10 cellular contexts compared by ENCODE assay signal in the genomic region with DNA sequence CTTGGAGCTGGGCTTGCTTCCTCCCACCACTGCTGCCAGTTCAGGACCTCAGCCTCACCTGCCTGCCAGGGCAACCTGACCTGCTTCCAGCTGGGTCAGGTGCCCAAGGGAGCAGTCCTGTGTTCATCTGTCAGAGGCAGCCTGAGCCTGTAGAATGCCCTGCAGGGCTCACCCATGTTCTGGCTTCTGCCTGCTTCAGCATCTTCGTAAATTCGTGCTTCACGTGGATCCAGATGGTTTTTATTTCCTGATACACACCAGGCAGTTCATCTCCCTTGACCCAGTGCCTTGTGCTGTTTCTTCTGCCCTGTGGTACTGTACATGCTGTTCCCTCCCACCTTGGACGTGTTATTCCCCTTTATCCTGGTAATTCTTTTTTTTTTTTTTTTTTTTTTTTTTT. TPM values are rescaled to one million over a fixed set of nuclear protein-coding genes. Genes with fewer than 3 reads are reported as not detected.
DNase-seq lines count a peak whose midpoint lies in the region; ATAC-seq, FAIRE-seq and TF ChIP-seq lines count a peak whose summit lies in the region.
"Had no signal": no experiment of that assay in that cellular context is flagged by ENCODE, and none has a peak within 500 bp of the region (broad histone marks: within the 10 kb centered on the region; RNA-seq: fewer than 3 reads in every experiment).

No MANE protein-coding gene starts in this region.

- peaks cover 5 to 18% of the 10 kb centered on the region in 2 experiments for H3K36me3 ChIP-seq in SK-N-SH (replicated peaks in 1 of 2; ENCODE audit: control insufficient read depth in 1 of 2, insufficient read depth in 2 of 2, low read length in 1 of 2)

- no peak overlapping the region for H2AFZ ChIP-seq in SK-N-SH (ENCODE audit: low read depth)

- CTCF ChIA-PET in CD4-positive, alpha-beta T cell (lab: Charles Lee), result interaction anchor here (2.4 kb wide), 1 partner anchor 8 kb away, joined by 7 read pairs; no protein-coding TSS in a partner anchor
- CTCF ChIA-PET in SK-N-SH (lab: Yijun Ruan, JAX), result interaction anchor here (1.0 kb wide), 1 partner anchor 336 kb away, joined by 3 read pairs; no protein-coding TSS in a partner anchor

- no peaks in the 10 kb centered on the region for H3K9me3 Mint-ChIP-seq in CD4-positive, alpha-beta T cell
- H3K9me3 Mint-ChIP-seq: activated T-cell treated with anti-CD3 and anti-CD28 coated beads, Interleukin-2, amount 50 U/mL, for 4 hours had no signal

- 28% methylated on average over 4 of the region's 4 CpGs for WGBS in SK-N-SH (ENCODE audit: low lambda C conversion rate)

- POLR2A ChIA-PET in CD4-positive, alpha-beta T cell (lab: Charles Lee), result no interaction called here
- POLR2A ChIA-PET in SK-N-SH (lab: Yijun Ruan, JAX), result interaction anchor here (0.8 kb wide), 1 partner anchor 50 kb away, joined by 5 read pairs; a partner anchor contains a TSS

- H3K27ac Mint-ChIP-seq in CD4-positive, alpha-beta T cell, result peak overlapping the region; percentile 32

- H3K9me2 ChIP-seq in SK-N-SH, result no peaks in the 10 kb centered on the region

- DNase-seq in CD4-positive, alpha-beta T cell, result no peak
- DNase-seq in SK-N-SH (peak; percentile 73), fibroblast of villous mesenchyme (ENCODE audit: low read depth) (peak; percentile 54), sciatic nerve (ENCODE audit: low spot score) (no peak), D721Med (ENCODE audit: insufficient read length, low spot score) (no peak), globus pallidus (ENCODE audit: low spot score) (no peak)
- no peak for DNase-seq in stimulated activated CD4-positive, alpha-beta T cell treated with anti-CD3 and anti-CD28 coated beads, Interleukin-4, amount 100 ng/mL, for 4 hours
- DNase-seq: activated T-cell treated with anti-CD3 and anti-CD28 coated beads, Interleukin-2, amount 50 U/mL, for 4 hours; stimulated activated naive CD8-positive, alpha-beta T cell treated with anti-CD3 and anti-CD28 coated beads, Interleukin-15, Interleukin-2, amounts not matched to agents 100 U/mL and 50 U/mL, for 24 hours had no signal

- peaks cover 27% of the 10 kb centered on the region for H3F3A ChIP-seq in SK-N-SH (replicated peaks; ENCODE audit: insufficient read depth)

- H4K20me1 ChIP-seq in SK-N-SH (ENCODE audit: insufficient read depth), result peaks cover 75% of the 10 kb centered on the region

- no peak for ATAC-seq in CD4-positive, alpha-beta T cell (ENCODE audit: poor library complexity)
- ATAC-seq in sciatic nerve, result peak; percentile 83
- no peak for ATAC-seq in GM19455 (IDR thresholded peaks at IDR 0.05; ENCODE audit: unreplicated experiment)
- ATAC-seq: stimulated activated naive CD8-positive, alpha-beta T cell treated with anti-CD3 and anti-CD28 coated beads, Interleukin-15, Interleukin-2, amounts not matched to agents 100 U/mL and 50 U/mL, for 24 hours had no signal

- no peak for TF ChIP-seq RAD21 in SK-N-SH (IDR thresholded peaks at IDR 0.05; ENCODE audit: low read length)

- H3K4me2 ChIP-seq in SK-N-SH, result peak overlapping the region; percentile 77; the same call in 1 of the 2 replicates

- no peak for TF ChIP-seq CTCF in CD4-positive, alpha-beta T cell (IDR thresholded peaks at IDR 0.05)
- TF ChIP-seq CTCF in SK-N-SH (IDR thresholded peaks at IDR 0.05), result no peak
- TF ChIP-seq CTCF in fibroblast of villous mesenchyme (IDR thresholded peaks at IDR 0.05; ENCODE audit: insufficient read depth, low read depth, low read length), result no peak
- no peak for TF ChIP-seq CTCF in D721Med (IDR thresholded peaks at IDR 0.05; ENCODE audit: insufficient read depth, missing control alignments)

- no peak for FAIRE-seq in D721Med (lab: Jason Lieb, UNC)

- peak overlapping the region; percentile 70; the same call in 1 of the 2 replicates for H3K9ac ChIP-seq in SK-N-SH

- no peaks in the 10 kb centered on the region for H3K27me3 ChIP-seq in CD4-positive, alpha-beta T cell (ENCODE audit: control insufficient read depth, insufficient read depth, low read length)
- H3K27me3 ChIP-seq in SK-N-SH (ENCODE audit: insufficient read depth), result no peaks in the 10 kb centered on the region

- no peak overlapping the region for H3K4me3 ChIP-seq in SK-N-SH (ENCODE audit: low read depth in 2 of 2, low read length in 1 of 2)
- no peak overlapping the region for H3K4me3 ChIP-seq in fibroblast of villous mesenchyme (ENCODE audit: low read depth, low read length)

- peaks cover 47% of the 10 kb centered on the region for H3K36me3 Mint-ChIP-seq in CD4-positive, alpha-beta T cell (ENCODE audit: low read depth)

- no peak overlapping the region for H3K4me3 Mint-ChIP-seq in CD4-positive, alpha-beta T cell
- H3K4me3 Mint-ChIP-seq: activated T-cell treated with anti-CD3 and anti-CD28 coated beads, Interleukin-2, amount 50 U/mL, for 4 hours had no signal

- H3K27ac ChIP-seq in CD4-positive, alpha-beta T cell (ENCODE audit: low read depth, low read length), result no peak overlapping the region
- H3K27ac ChIP-seq in SK-N-SH (ENCODE audit: low read depth in 2 of 2, low read length in 1 of 2), result peak overlapping the region; percentile 63 to 98

- peaks cover 90% of the 10 kb centered on the region for H3K4me1 Mint-ChIP-seq in CD4-positive, alpha-beta T cell (ENCODE audit: low read depth)

- H3K9me3 ChIP-seq in CD4-positive, alpha-beta T cell (ENCODE audit: control insufficient read depth, low read length), result no peaks in the 10 kb centered on the region
- no peaks in the 10 kb centered on the region for H3K9me3 ChIP-seq in SK-N-SH

- H3K4me1 ChIP-seq in SK-N-SH (ENCODE audit: control insufficient read depth in 1 of 2, insufficient read depth in 2 of 2, low read depth in 1 of 2, low read length in 1 of 2), result peaks cover 49 to 50% of the 10 kb centered on the region in 2 experiments; a peak in 3 of 4 replicates

- H3K79me2 ChIP-seq in SK-N-SH (ENCODE audit: insufficient read depth), result peaks cover 91% of the 10 kb centered on the region

- intact Hi-C loops in CD4-positive, alpha-beta T cell (cut with DNase I, micrococcal nuclease), result no loop called here
- intact Hi-C loops in sciatic nerve (cut with DNase I), result no loop called here

- peak in 1 of 2 experiments; percentile 32; a peak in 1 of 4 replicates for TF ChIP-seq EP300 in SK-N-SH (IDR thresholded peaks at IDR 0.05; ENCODE audit: borderline replicate concordance in 1 of 2, low read depth in 1 of 2, low read length in 1 of 2)

- no peaks in the 10 kb centered on the region for H3K27me3 Mint-ChIP-seq in CD4-positive, alpha-beta T cell

TF ChIP-seq in SK-N-SH, 30 proteins besides CTCF, POLR2A, EP300 and RAD21:
- TF ChIP-seq MXI1 (IDR thresholded peaks at IDR 0.05; ENCODE audit: low read depth, low read length) (peak; percentile 92), TCF12 (IDR thresholded peaks at IDR 0.05) (peak; percentile 42; the same call in 1 of the 2 replicates), MEF2A (IDR thresholded peaks at IDR 0.05; ENCODE audit: borderline replicate concordance, low read depth) (0 out of 2 replicates have a peak, but pooled peaks have one; percentile 1), GATA2 (CRISPR knock-in tag; IDR thresholded peaks at IDR 0.05) (no peak), RFX5 (IDR thresholded peaks at IDR 0.05; ENCODE audit: low read length) (no peak), ELF1 (IDR thresholded peaks at IDR 0.05) (no peak), EZH2phosphoT487 (IDR thresholded peaks at IDR 0.05; ENCODE audit: borderline replicate concordance, low read depth) (no peak), FOXJ3 (CRISPR knock-in tag; IDR thresholded peaks at IDR 0.05) (peak; percentile 51; the same call in 1 of the 2 replicates), NFIC (IDR thresholded peaks at IDR 0.05; ENCODE audit: borderline replicate concordance) (no peak)
- TF ChIP-seq, protein P1, sequence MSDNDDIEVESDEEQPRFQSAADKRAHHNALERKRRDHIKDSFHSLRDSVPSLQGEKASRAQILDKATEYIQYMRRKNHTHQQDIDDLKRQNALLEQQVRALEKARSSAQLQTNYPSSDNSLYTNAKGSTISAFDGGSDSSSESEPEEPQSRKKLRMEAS (IDR thresholded peaks at IDR 0.05; ENCODE audit: low read depth), result no peak
- TF ChIP-seq, protein P2, sequence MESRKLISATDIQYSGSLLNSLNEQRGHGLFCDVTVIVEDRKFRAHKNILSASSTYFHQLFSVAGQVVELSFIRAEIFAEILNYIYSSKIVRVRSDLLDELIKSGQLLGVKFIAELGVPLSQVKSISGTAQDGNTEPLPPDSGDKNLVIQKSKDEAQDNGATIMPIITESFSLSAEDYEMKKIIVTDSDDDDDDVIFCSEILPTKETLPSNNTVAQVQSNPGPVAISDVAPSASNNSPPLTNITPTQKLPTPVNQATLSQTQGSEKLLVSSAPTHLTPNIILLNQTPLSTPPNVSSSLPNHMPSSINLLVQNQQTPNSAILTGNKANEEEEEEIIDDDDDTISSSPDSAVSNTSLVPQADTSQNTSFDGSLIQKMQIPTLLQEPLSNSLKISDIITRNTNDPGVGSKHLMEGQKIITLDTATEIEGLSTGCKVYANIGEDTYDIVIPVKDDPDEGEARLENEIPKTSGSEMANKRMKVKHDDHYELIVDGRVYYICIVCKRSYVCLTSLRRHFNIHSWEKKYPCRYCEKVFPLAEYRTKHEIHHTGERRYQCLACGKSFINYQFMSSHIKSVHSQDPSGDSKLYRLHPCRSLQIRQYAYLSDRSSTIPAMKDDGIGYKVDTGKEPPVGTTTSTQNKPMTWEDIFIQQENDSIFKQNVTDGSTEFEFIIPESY (IDR thresholded peaks at IDR 0.05; ENCODE audit: borderline replicate concordance, low read depth), result no peak
TF ChIP-seq in SK-N-SH: peak in this region for 4.

RNA-seq across cellular contexts. Expression of a gene that starts 50.2 kb away (rescaled TPM):
- 100 to 1,000 TPM; 120 to 125 TPM for total RNA-seq in CD4-positive, alpha-beta T cell
- polyA plus RNA-seq in SK-N-SH (2012; rRNA removed), result 13.2 and 13.6 TPM in 2 replicates
- 11.5 and 14.7 TPM in 2 replicates for polyA plus RNA-seq in SK-N-SH (2012; cell fraction: cytosol; rRNA removed)
- 24.0 and 33.9 TPM in 2 replicates for polyA plus RNA-seq in SK-N-SH (2012; cell fraction: nucleus; rRNA removed)
- total RNA-seq in fibroblast of villous mesenchyme (38.7 and 41.0 TPM in 2 replicates), sciatic nerve (142 TPM)

Comparison
In these comparisons a context has a peak if more than half of its experiments do, and no peak if none do; other contexts are left out.
1. DNase-seq: peak in SK-N-SH (single experiment) and fibroblast of villous mesenchyme (single experiment); none in CD4-positive, alpha-beta T cell (0 of 10), sciatic nerve (single experiment), D721Med (single experiment), stimulated activated CD4-positive, alpha-beta T cell treated with anti-CD3 and anti-CD28 coated beads, Interleukin-4, amount 100 ng/mL, for 4 hours (0 of 2) and globus pallidus (single experiment).